In the genomic region with DNA sequence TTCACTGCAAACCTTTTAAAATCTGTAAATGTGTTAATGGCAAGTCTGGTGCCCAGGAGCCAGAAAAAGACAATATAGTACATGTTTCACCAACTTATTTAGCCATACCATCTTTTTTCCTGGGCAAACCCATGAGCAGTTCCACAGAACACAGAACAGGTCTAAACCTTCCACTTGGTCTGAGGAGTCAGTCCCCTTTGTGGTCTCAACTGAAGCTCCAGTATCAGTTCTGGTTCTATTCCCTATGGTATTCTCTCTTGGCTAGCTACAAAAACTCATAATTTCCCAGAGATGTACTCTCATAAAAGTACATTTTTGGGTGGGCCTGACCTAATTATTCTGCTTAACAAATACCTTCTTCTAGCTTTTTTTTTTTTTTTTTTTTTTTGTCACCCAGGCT, we compare ENCODE assay signal across 14 cellular contexts.
"Had no signal": no experiment of that assay in that cellular context is flagged by ENCODE, and none has a peak within 500 bp of the region (broad histone marks: within the 10 kb centered on the region; RNA-seq: fewer than 3 reads in every experiment).

No MANE protein-coding gene starts in this region.

- H3K27ac ChIP-seq: gastroesophageal sphincter, right atrium auricular region, suprapubic skin had no signal

- H3K4me3 ChIP-seq: gastroesophageal sphincter, right atrium auricular region, suprapubic skin had no signal

- H3K9me3 Mint-ChIP-seq: T-helper 1 cell treated with Interleukin-12 subunit alpha and Interleukin-12 subunit beta and Interleukin-4 antibody, amounts not matched to agents 30 μg/mL and 1 μg/mL, for 36 hours; type B pancreatic cell had no signal

- H3K27me3 Mint-ChIP-seq: brain, type B pancreatic cell had no signal

- H3K9me3 ChIP-seq: gastroesophageal sphincter, right atrium auricular region, suprapubic skin had no signal

- H3K4me3 Mint-ChIP-seq: brain; T-helper 1 cell treated with Interleukin-12 subunit alpha and Interleukin-12 subunit beta and Interleukin-4 antibody, amounts not matched to agents 30 μg/mL and 1 μg/mL, for 36 hours; type B pancreatic cell had no signal

- ATAC-seq: activated CD4-positive, CD25-positive, alpha-beta regulatory T cell treated with anti-CD3 and anti-CD28 coated beads, Interleukin-2, amount 50 U/mL, for 24 hours; gastroesophageal sphincter; SK-N-SH treated with all-trans-retinoic acid at 6 μM for 48 hours had no signal

- DNase-seq: activated CD8-positive, alpha-beta memory T cell treated with anti-CD3 and anti-CD28 coated beads for 24 hours; activated effector memory CD4-positive, alpha-beta T cell treated with anti-CD3 and anti-CD28 coated beads, Interleukin-2, amount 50 U/mL, for 16 hours; amygdala; Right ventricle myocardium superior; small intestine; stimulated activated naive CD4-positive, alpha-beta T cell had no signal

- H3K4me1 ChIP-seq: gastroesophageal sphincter, right atrium auricular region, suprapubic skin had no signal

- H3K27me3 ChIP-seq: gastroesophageal sphincter, right atrium auricular region, suprapubic skin had no signal

- H3K4me1 Mint-ChIP-seq: brain had no signal

- H3K27ac Mint-ChIP-seq: brain; T-helper 1 cell treated with Interleukin-12 subunit alpha and Interleukin-12 subunit beta and Interleukin-4 antibody, amounts not matched to agents 30 μg/mL and 1 μg/mL, for 36 hours; type B pancreatic cell had no signal
